10 cellular contexts compared by ENCODE assay signal in genomic region chr22:18031670-18032454, GRCh38. TPM values are rescaled to one million over a fixed set of nuclear protein-coding genes. Genes with fewer than 3 reads are reported as not detected.
A peak's percentile ranks its signal among the peaks of the same experiment; 100 is the strongest.
DNase-seq lines count a peak whose midpoint lies in the region; ATAC-seq and TF ChIP-seq lines count a peak whose summit lies in the region.
"Had no signal": no experiment of that assay in that cellular context is flagged by ENCODE, and none has a peak within 500 bp of the region (broad histone marks: within the 10 kb centered on the region; RNA-seq: fewer than 3 reads in every experiment).

No MANE protein-coding gene starts in this region.

- H3K9me3 ChIP-seq in gastroesophageal sphincter, result no peaks in the 10 kb centered on the region

- no peak for TF ChIP-seq EP300 in gastroesophageal sphincter (IDR thresholded peaks at IDR 0.05)

- no peaks in the 10 kb centered on the region for H3K27me3 ChIP-seq in gastroesophageal sphincter
- no peaks in the 10 kb centered on the region; the same call in 1 of the 2 replicates for H3K27me3 ChIP-seq in H7 (ENCODE audit: control insufficient read depth, insufficient read depth, low read length)

- H3K9me3 Mint-ChIP-seq in activated T-helper 1 cell treated with anti-CD3 and anti-CD28 coated beads, Interleukin-12 subunit alpha, Interleukin-12 subunit beta, Interleukin-2, Interleukin-4 antibody, amounts not matched to agents 30 ng/mL and 10 ng/mL and 1 ng/mL, durations not matched to agents 14 hours and 24 hours and 36 hours, result no peaks in the 10 kb centered on the region

- no peak for TF ChIP-seq CTCF in gastroesophageal sphincter (IDR thresholded peaks at IDR 0.05)

- TF ChIP-seq POLR2A in gastroesophageal sphincter (IDR thresholded peaks at IDR 0.05), result no peak

- intact Hi-C loops in activated T-helper 1 cell treated with anti-CD3 and anti-CD28 coated beads, Interleukin-12 subunit alpha, Interleukin-12 subunit beta, Interleukin-2, Interleukin-4 antibody, amounts not matched to agents 30 ng/mL and 10 ng/mL and 1 ng/mL, durations not matched to agents 14 hours and 24 hours and 36 hours (cut with micrococcal nuclease), result no loop called here

- H3K27ac Mint-ChIP-seq in activated T-helper 1 cell treated with anti-CD3 and anti-CD28 coated beads, Interleukin-12 subunit alpha, Interleukin-12 subunit beta, Interleukin-2, Interleukin-4 antibody, amounts not matched to agents 30 ng/mL and 10 ng/mL and 1 ng/mL, durations not matched to agents 14 hours and 24 hours and 36 hours, result no peak overlapping the region

- DNase-seq in NCI-H1417 (lab: John Stamatoyannopoulos, UW) (peak in 2 of 3 experiments; percentile 6 to 34), NCI-H1417 treated with DMSO at 0.1 percent for 48 hours (lab: John Stamatoyannopoulos, UW) (no peak), superior temporal gyrus (ENCODE audit: extremely low spot score) (peak; percentile 57), HuH-7.5 (ENCODE audit: low spot score) (no peak), H7 (no peak)
- DNase-seq in activated T-helper 1 cell treated with anti-CD3 and anti-CD28 coated beads, Interleukin-12 subunit alpha, Interleukin-12 subunit beta, Interleukin-2, Interleukin-4 antibody, amounts not matched to agents 30 ng/mL and 10 ng/mL and 1 ng/mL, durations not matched to agents 14 hours and 24 hours and 36 hours (ENCODE audit: low spot score), result no peak
- DNase-seq: Kasumi-1 had no signal

- ATAC-seq in SK-N-SH treated with all-trans-retinoic acid at 6 μM for 48 hours (peak; percentile 80), gastroesophageal sphincter (peak; percentile 77)
- ATAC-seq: activated CD4-positive, CD25-positive, alpha-beta regulatory T cell treated with anti-CD3 and anti-CD28 coated beads, Interleukin-2, amount 50 U/mL, for 24 hours had no signal

- H3K36me3 ChIP-seq in gastroesophageal sphincter (no peaks in the 10 kb centered on the region), H7 (replicated peaks; ENCODE audit: control insufficient read depth, insufficient read depth, low read length) (no peaks in the 10 kb centered on the region)

- H3K4me3 ChIP-seq in gastroesophageal sphincter (no peak overlapping the region), H7 (ENCODE audit: insufficient read depth, low read depth, low read length) (no peak overlapping the region)

- H3K4me1 ChIP-seq in gastroesophageal sphincter, result peaks cover 9 to 33% (median 13%) of the 10 kb centered on the region in 3 donors

- H3K36me3 Mint-ChIP-seq in activated T-helper 1 cell treated with anti-CD3 and anti-CD28 coated beads, Interleukin-12 subunit alpha, Interleukin-12 subunit beta, Interleukin-2, Interleukin-4 antibody, amounts not matched to agents 30 ng/mL and 10 ng/mL and 1 ng/mL, durations not matched to agents 14 hours and 24 hours and 36 hours (ENCODE audit: low read depth), result no peaks in the 10 kb centered on the region

- 24 to 37% methylated on average over 5 to 6 of the region's 11 CpGs for WGBS in gastroesophageal sphincter (ENCODE audit: low coverage in 1 of 2), 2 donors

- peak overlapping the region in 3 of 4 donors; percentile 61 to 82 (median 80) for H3K27ac ChIP-seq in gastroesophageal sphincter

- peaks cover 24% of the 10 kb centered on the region for H3K27me3 Mint-ChIP-seq in activated T-helper 1 cell treated with anti-CD3 and anti-CD28 coated beads, Interleukin-12 subunit alpha, Interleukin-12 subunit beta, Interleukin-2, Interleukin-4 antibody, amounts not matched to agents 30 ng/mL and 10 ng/mL and 1 ng/mL, durations not matched to agents 14 hours and 24 hours and 36 hours (ENCODE audit: insufficient read depth)

- no peaks in the 10 kb centered on the region for H3K4me1 Mint-ChIP-seq in activated T-helper 1 cell treated with anti-CD3 and anti-CD28 coated beads, Interleukin-12 subunit alpha, Interleukin-12 subunit beta, Interleukin-2, Interleukin-4 antibody, amounts not matched to agents 30 ng/mL and 10 ng/mL and 1 ng/mL, durations not matched to agents 14 hours and 24 hours and 36 hours (ENCODE audit: low read depth)

- H3K4me3 Mint-ChIP-seq in activated T-helper 1 cell treated with anti-CD3 and anti-CD28 coated beads, Interleukin-12 subunit alpha, Interleukin-12 subunit beta, Interleukin-2, Interleukin-4 antibody, amounts not matched to agents 30 ng/mL and 10 ng/mL and 1 ng/mL, durations not matched to agents 14 hours and 24 hours and 36 hours, result no peak overlapping the region

TF ChIP-seq in SK-N-SH treated with all-trans-retinoic acid at 6 μM for 48 hours, 23 proteins besides CTCF, POLR2A, EP300 and RAD21:
- TF ChIP-seq ISL1 (CRISPR knock-in tag; IDR thresholded peaks at IDR 0.05) (peak; percentile 80), CSRNP3 (CRISPR knock-in tag; IDR thresholded peaks at IDR 0.05) (no peak)

RNA-seq across cellular contexts. Expression of gene MICAL3, which starts 7.5 kb away (rescaled TPM):
- 100 to 1,000 TPM in 1 of 4 donors, 10 to 100 TPM in 3; 37.3 to 120 (median 51.5) TPM for total RNA-seq in gastroesophageal sphincter
- 11.8 and 12.3 TPM in 2 replicates for total RNA-seq in H7 (2014; rRNA removed; shearing (Covaris generic))
- total RNA-seq in activated T-helper 1 cell treated with anti-CD3 and anti-CD28 coated beads, Interleukin-12 subunit alpha, Interleukin-12 subunit beta, Interleukin-2, Interleukin-4 antibody, amounts not matched to agents 30 ng/mL and 10 ng/mL and 1 ng/mL, durations not matched to agents 14 hours and 24 hours and 36 hours, result 47.8 and 50.6 TPM in 2 replicates

RNA-seq across cellular contexts. Expression of gene PEX26, which starts 45.9 kb away (rescaled TPM):
- 10 to 100 TPM; 19.5 to 34.9 (median 27.4) TPM for total RNA-seq in gastroesophageal sphincter
- total RNA-seq in H7 (2014; rRNA removed; shearing (Covaris generic)), result 29.7 and 34.5 TPM in 2 replicates
- total RNA-seq in activated T-helper 1 cell treated with anti-CD3 and anti-CD28 coated beads, Interleukin-12 subunit alpha, Interleukin-12 subunit beta, Interleukin-2, Interleukin-4 antibody, amounts not matched to agents 30 ng/mL and 10 ng/mL and 1 ng/mL, durations not matched to agents 14 hours and 24 hours and 36 hours, result 50.0 and 54.4 TPM in 2 replicates

Comparison
In these comparisons a context has a peak if more than half of its experiments do, and no peak if none do; other contexts are left out.
1. DNase-seq: peak in NCI-H1417 (2 of 3) and superior temporal gyrus (single experiment); none in NCI-H1417 treated with DMSO at 0.1 percent for 48 hours (single experiment), HuH-7.5 (single experiment), H7 (single experiment) and activated T-helper 1 cell treated with anti-CD3 and anti-CD28 coated beads, Interleukin-12 subunit alpha, Interleukin-12 subunit beta, Interleukin-2, Interleukin-4 antibody, amounts not matched to agents 30 ng/mL and 10 ng/mL and 1 ng/mL, durations not matched to agents 14 hours and 24 hours and 36 hours (single experiment).